18 cellular contexts compared by ENCODE assay signal in the genomic region with DNA sequence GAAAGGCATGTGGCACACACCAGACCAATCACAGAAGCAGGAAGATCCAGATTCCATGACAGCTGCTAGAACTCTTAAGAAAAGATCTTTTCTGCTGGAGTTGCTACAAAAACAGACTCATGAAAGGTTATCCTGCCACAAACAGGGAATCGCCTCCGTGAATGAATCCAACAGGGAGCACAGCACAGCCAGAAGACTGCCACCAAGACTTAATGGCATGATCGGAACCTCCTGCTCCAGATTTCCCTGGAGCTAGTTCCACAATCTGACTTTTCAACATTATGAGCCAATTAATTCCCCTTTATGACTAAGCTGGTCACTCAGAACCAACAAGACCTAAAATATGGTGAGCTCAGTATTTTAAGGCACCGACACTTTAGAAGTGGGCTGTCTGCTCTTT.
"Had no signal": no experiment of that assay in that cellular context is flagged by ENCODE, and none has a peak within 500 bp of the region (broad histone marks: within the 10 kb centered on the region; RNA-seq: fewer than 3 reads in every experiment).

No MANE protein-coding gene starts in this region.

- H3K27ac Mint-ChIP-seq: activated CD8-positive, alpha-beta memory T cell treated with anti-CD3 and anti-CD28 coated beads, Interleukin-2, amount 10 ng/mL, durations not matched to agents 7 days and 5 days; nephron had no signal

- H3K4me1 ChIP-seq: breast epithelium, lower lobe of right lung had no signal

- H3K4me3 ChIP-seq: breast epithelium, lower lobe of right lung, stomach, thoracic aorta, upper lobe of left lung had no signal

- DNase-seq: activated CD4-positive, alpha-beta T cell treated with anti-CD3 and anti-CD28 coated beads, Interleukin-2, amount 50 U/mL, for 48 hours; activated CD8-positive, alpha-beta memory T cell treated with anti-CD3 and anti-CD28 coated beads, Interleukin-2, amount 10 ng/mL, durations not matched to agents 7 days and 5 days; cerebellar nuclear complex; effector CD4-positive, alpha-beta T cell; left cardiac atrium; lower lobe of right lung; nucleus accumbens; stimulated activated CD4-positive, alpha-beta T cell treated with anti-CD3 and anti-CD28 coated beads, Interleukin-12 subunit alpha, Interleukin-12 subunit beta, amount 100 ng/mL, for 4 hours; stimulated activated CD4-positive, alpha-beta T cell treated with anti-CD3 and anti-CD28 coated beads, Interleukin-1b, Interleukin-23, amount 100 ng/mL, for 48 hours; stomach; SW 1271; T-helper 2 cell; upper lobe of left lung; WERI-Rb-1 had no signal

- H3K4me3 Mint-ChIP-seq: activated CD8-positive, alpha-beta memory T cell treated with anti-CD3 and anti-CD28 coated beads, Interleukin-2, amount 10 ng/mL, durations not matched to agents 7 days and 5 days; nephron had no signal

- H3K27me3 ChIP-seq: breast epithelium, stomach, upper lobe of left lung had no signal

- H3K9me3 Mint-ChIP-seq: nephron had no signal

- H3K9me3 ChIP-seq: breast epithelium, lower lobe of right lung, stomach, thoracic aorta, upper lobe of left lung had no signal

- H3K27ac ChIP-seq: breast epithelium, lower lobe of right lung, stomach, upper lobe of left lung, WERI-Rb-1 had no signal

- ATAC-seq: activated CD8-positive, alpha-beta memory T cell treated with anti-CD3 and anti-CD28 coated beads, Interleukin-2, amount 10 ng/mL, durations not matched to agents 7 days and 5 days; esophagus mucosa; lower lobe of right lung had no signal

- H3K36me3 ChIP-seq: breast epithelium, lower lobe of right lung, thoracic aorta, WERI-Rb-1 had no signal
